ENCODE assay signal across 29 cellular contexts in genomic region chr2:147492471-147492870, GRCh38.
"Had no signal": no experiment of that assay in that cellular context is flagged by ENCODE, and none has a peak within 500 bp of the region (broad histone marks: within the 10 kb centered on the region; RNA-seq: fewer than 3 reads in every experiment).

No MANE protein-coding gene starts in this region.

- H3K36me3 ChIP-seq: stomach, suprapubic skin, thoracic aorta, thyroid gland, tibial artery, tibial nerve, transverse colon, upper lobe of left lung, upper lobe of right lung, uterus, vagina had no signal

- H3K4me1 Mint-ChIP-seq: stimulated activated memory B cell treated with anti-CD40 and anti-IgM and Interleukin-4, amounts not matched to agents 10 μg/mL and 1 μg/mL and 100 μg/mL, for 72 hours had no signal

- H3K27me3 ChIP-seq: stomach, suprapubic skin, testis, thyroid gland, tibial artery, tibial nerve, transverse colon, upper lobe of left lung, upper lobe of right lung, uterus, vagina had no signal

- H3K4me3 Mint-ChIP-seq: stimulated activated effector memory CD8-positive, alpha-beta T cell treated with anti-CD3 and anti-CD28 coated beads, Interleukin-12 subunit alpha, Interleukin-12 subunit beta, amount 100 ng/mL, for 72 hours; stimulated activated memory B cell treated with anti-CD40 and anti-IgM and Interleukin-4, amounts not matched to agents 10 μg/mL and 1 μg/mL and 100 μg/mL, for 72 hours; stimulated activated naive B cell treated with anti-CD40 and anti-IgM and Interleukin-4, amounts not matched to agents 10 μg/mL and 1 μg/mL and 100 μg/mL, for 72 hours; stimulated activated naive CD8-positive, alpha-beta T cell treated with anti-CD3 and anti-CD28 coated beads, Interleukin-15, amount 100 ng/mL, for 72 hours; stimulated activated naive CD8-positive, alpha-beta T cell treated with anti-CD3 and anti-CD28 coated beads, Interleukin-15, Interleukin-2, amounts not matched to agents 100 ng/mL and 50 ng/mL, for 24 hours; type B pancreatic cell had no signal

- H3K4me3 ChIP-seq: stomach, suprapubic skin, testis, thoracic aorta, thyroid gland, tibial artery, tibial nerve, transverse colon, upper lobe of left lung, upper lobe of right lung, uterus, vagina had no signal

- DNase-seq: stimulated activated CD4-positive, alpha-beta T cell treated with anti-CD3 and anti-CD28 coated beads, Interleukin-2, amount 100 ng/mL, for 48 hours; stimulated activated CD4-positive, alpha-beta T cell treated with anti-CD3 and anti-CD28 coated beads, Interleukin-4, amount 100 ng/mL, for 1 hour; stimulated activated CD4-positive, alpha-beta T cell treated with anti-CD3 and anti-CD28 coated beads, Interleukin-4, amount 100 ng/mL, for 24 hours; stimulated activated CD4-positive, alpha-beta T cell treated with anti-CD3 and anti-CD28 coated beads, Interleukin-4, amount 100 ng/mL, for 4 hours; stimulated activated CD8-positive, alpha-beta memory T cell treated with anti-CD3 and anti-CD28 coated beads, Interleukin-4, amount 100 ng/mL, for 48 hours; stimulated activated naive B cell treated with anti-CD40 and anti-IgM and Interleukin-4, amounts not matched to agents 10 μg/mL and 1 μg/mL and 100 μg/mL, for 72 hours; stimulated activated naive CD4-positive, alpha-beta T cell; stimulated activated naive CD4-positive, alpha-beta T cell treated with Interleukin-2 at 50 U/mL for 16 hours; stimulated activated naive CD8-positive, alpha-beta T cell treated with anti-CD3 and anti-CD28 coated beads, Interleukin-15, amount 100 ng/mL, for 72 hours; stimulated activated naive CD8-positive, alpha-beta T cell treated with anti-CD3 and anti-CD28 coated beads, Interleukin-15, Interleukin-2, amounts not matched to agents 100 U/mL and 50 U/mL, for 24 hours; stomach; substantia nigra; testis; thyroid gland; tibial artery; transverse colon; trophoblast cell; upper lobe of left lung; upper lobe of right lung; uterus had no signal

- H3K36me3 Mint-ChIP-seq: stimulated activated effector memory CD8-positive, alpha-beta T cell treated with anti-CD3 and anti-CD28 coated beads, Interleukin-12 subunit alpha, Interleukin-12 subunit beta, amount 100 ng/mL, for 72 hours; stimulated activated memory B cell treated with anti-CD40 and anti-IgM and Interleukin-4, amounts not matched to agents 10 μg/mL and 1 μg/mL and 100 μg/mL, for 72 hours; stimulated activated naive B cell treated with anti-CD40 and anti-IgM and Interleukin-4, amounts not matched to agents 10 μg/mL and 1 μg/mL and 100 μg/mL, for 72 hours; type B pancreatic cell had no signal

- H3K9me3 ChIP-seq: stomach, suprapubic skin, testis, thoracic aorta, thyroid gland, tibial artery, transverse colon, upper lobe of left lung, upper lobe of right lung, uterus, vagina had no signal

- H3K9me3 Mint-ChIP-seq: stimulated activated effector memory CD8-positive, alpha-beta T cell treated with anti-CD3 and anti-CD28 coated beads, Interleukin-12 subunit alpha, Interleukin-12 subunit beta, amount 100 ng/mL, for 72 hours; stimulated activated memory B cell treated with anti-CD40 and anti-IgM and Interleukin-4, amounts not matched to agents 10 μg/mL and 1 μg/mL and 100 μg/mL, for 72 hours; stimulated activated naive B cell treated with anti-CD40 and anti-IgM and Interleukin-4, amounts not matched to agents 10 μg/mL and 1 μg/mL and 100 μg/mL, for 72 hours; stimulated activated naive CD8-positive, alpha-beta T cell treated with anti-CD3 and anti-CD28 coated beads, Interleukin-15, amount 100 ng/mL, for 72 hours; stimulated activated naive CD8-positive, alpha-beta T cell treated with anti-CD3 and anti-CD28 coated beads, Interleukin-15, Interleukin-2, amounts not matched to agents 100 ng/mL and 50 ng/mL, for 24 hours; type B pancreatic cell had no signal

- H3K27ac ChIP-seq: stomach, suprapubic skin, testis, thoracic aorta, thyroid gland, tibial artery, tibial nerve, transverse colon, upper lobe of left lung, upper lobe of right lung, uterus, vagina had no signal

- ATAC-seq: stimulated activated effector memory CD8-positive, alpha-beta T cell treated with anti-CD3 and anti-CD28 coated beads, Interleukin-12 subunit alpha, Interleukin-12 subunit beta, amount 100 ng/mL, for 72 hours; stimulated activated memory B cell treated with anti-CD40 and anti-IgM and Interleukin-4, amounts not matched to agents 10 μg/mL and 1 μg/mL and 100 μg/mL, for 72 hours; stimulated activated naive B cell treated with anti-CD40 and anti-IgM and Interleukin-4, amounts not matched to agents 10 μg/mL and 1 μg/mL and 100 μg/mL, for 72 hours; stimulated activated naive CD8-positive, alpha-beta T cell treated with anti-CD3 and anti-CD28 coated beads, Interleukin-15, amount 100 ng/mL, for 72 hours; stimulated activated naive CD8-positive, alpha-beta T cell treated with anti-CD3 and anti-CD28 coated beads, Interleukin-15, Interleukin-2, amounts not matched to agents 100 U/mL and 50 U/mL, for 24 hours; upper lobe of right lung had no signal

- FAIRE-seq: urothelium cell line had no signal

- H3K27ac Mint-ChIP-seq: stimulated activated effector memory CD8-positive, alpha-beta T cell treated with anti-CD3 and anti-CD28 coated beads, Interleukin-12 subunit alpha, Interleukin-12 subunit beta, amount 100 ng/mL, for 72 hours; stimulated activated memory B cell treated with anti-CD40 and anti-IgM and Interleukin-4, amounts not matched to agents 10 μg/mL and 1 μg/mL and 100 μg/mL, for 72 hours; stimulated activated naive B cell treated with anti-CD40 and anti-IgM and Interleukin-4, amounts not matched to agents 10 μg/mL and 1 μg/mL and 100 μg/mL, for 72 hours; stimulated activated naive CD8-positive, alpha-beta T cell treated with anti-CD3 and anti-CD28 coated beads, Interleukin-15, amount 100 ng/mL, for 72 hours; stimulated activated naive CD8-positive, alpha-beta T cell treated with anti-CD3 and anti-CD28 coated beads, Interleukin-15, Interleukin-2, amounts not matched to agents 100 ng/mL and 50 ng/mL, for 24 hours; type B pancreatic cell had no signal

- H3K4me1 ChIP-seq: stomach, suprapubic skin, testis, thyroid gland, tibial artery, tibial nerve, upper lobe of left lung, upper lobe of right lung, uterus, vagina had no signal

- H3K27me3 Mint-ChIP-seq: stimulated activated memory B cell treated with anti-CD40 and anti-IgM and Interleukin-4, amounts not matched to agents 10 μg/mL and 1 μg/mL and 100 μg/mL, for 72 hours; stimulated activated naive B cell treated with anti-CD40 and anti-IgM and Interleukin-4, amounts not matched to agents 10 μg/mL and 1 μg/mL and 100 μg/mL, for 72 hours; stimulated activated naive CD8-positive, alpha-beta T cell treated with anti-CD3 and anti-CD28 coated beads, Interleukin-15, amount 100 ng/mL, for 72 hours; stimulated activated naive CD8-positive, alpha-beta T cell treated with anti-CD3 and anti-CD28 coated beads, Interleukin-15, Interleukin-2, amounts not matched to agents 100 ng/mL and 50 ng/mL, for 24 hours; type B pancreatic cell had no signal
